Comparison of ENCODE assay signal across 8 cellular contexts in the genomic region with DNA sequence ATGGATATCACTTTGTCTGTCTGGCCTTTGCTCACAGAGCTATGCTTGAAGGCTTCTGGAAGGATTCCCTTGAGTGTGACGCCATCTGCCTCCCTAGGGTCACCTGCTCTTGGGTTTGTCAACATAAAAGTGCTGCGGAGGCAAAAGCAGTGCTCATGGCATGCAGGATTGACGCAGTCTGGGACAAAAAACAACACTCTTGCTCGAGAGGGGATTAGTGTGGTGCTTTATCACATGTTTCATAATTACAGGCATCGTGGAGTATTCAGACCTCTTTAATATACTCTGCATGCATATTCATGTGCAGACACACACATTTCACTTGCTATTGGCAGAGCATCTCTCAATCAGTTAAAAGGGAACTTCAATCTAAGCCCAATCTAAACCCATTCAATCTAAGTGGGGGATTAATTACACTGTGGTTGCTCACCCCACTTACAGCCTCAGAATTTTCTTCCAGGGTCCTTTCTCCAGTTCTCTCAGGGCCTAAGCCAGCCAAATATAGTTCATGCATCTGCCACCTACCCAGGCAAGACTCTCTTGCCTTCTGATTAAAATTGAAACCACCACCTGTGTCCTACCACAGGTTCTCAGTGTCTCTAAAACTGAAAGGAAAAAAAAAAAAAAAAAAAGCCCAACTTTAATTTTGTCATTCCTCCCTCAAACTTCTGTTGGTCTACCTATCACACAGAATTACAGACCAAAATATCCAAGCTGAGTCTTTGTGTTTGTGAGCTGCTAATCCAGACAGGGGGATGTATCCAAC.
DNase-seq lines count a peak whose midpoint lies in the region; ATAC-seq and TF ChIP-seq lines count a peak whose summit lies in the region.

No MANE protein-coding gene starts in this region.

- H3K79me2 ChIP-seq in mammary epithelial cell (ENCODE audit: insufficient read depth, low read length) (no peaks in the 10 kb centered on the region), OCI-LY1 (ENCODE audit: insufficient read depth, low read length) (peaks cover 13% of the 10 kb centered on the region; the same call in 1 of the 2 replicates), neural progenitor cell (ENCODE audit: low read depth) (no peaks in the 10 kb centered on the region)

- H3K36me3 ChIP-seq in breast epithelium, result no peaks in the 10 kb centered on the region
- no peaks in the 10 kb centered on the region for H3K36me3 ChIP-seq in mammary epithelial cell (ENCODE audit: insufficient read depth, low read length)
- H3K36me3 ChIP-seq in OCI-LY1 (ENCODE audit: insufficient read depth, low read length), result 0 out of 2 replicates have a peak, but pooled peaks cover 9% of the 10 kb centered on the region
- H3K36me3 ChIP-seq in neural progenitor cell, result no peaks in the 10 kb centered on the region
- H3K36me3 ChIP-seq in prostate gland, result no peaks in the 10 kb centered on the region

- H3K4me3 Mint-ChIP-seq in neural progenitor cell, result no peak overlapping the region

- 93% methylated on average over 5 of the region's 5 CpGs for WGBS in mammary epithelial cell (ENCODE audit: low coverage, missing lambda C conversion rate)
- 91% methylated on average over 5 of the region's 5 CpGs for WGBS in prostate gland

- H3K27ac ChIP-seq in breast epithelium (peak overlapping the region; percentile 82 to 92), mammary epithelial cell (ENCODE audit: insufficient read depth, low read depth, low read length) (no peak overlapping the region), OCI-LY1 (ENCODE audit: low read depth, low read length, poor library complexity, severe bottlenecking) (peak overlapping the region; percentile 98), neural progenitor cell (peak overlapping the region; percentile 99), prostate gland (no peak overlapping the region)

- H3F3A ChIP-seq in OCI-LY1 (ENCODE audit: insufficient read depth, low read length) (peaks cover 17% of the 10 kb centered on the region), neural progenitor cell (ENCODE audit: low read depth) (peaks cover 75% of the 10 kb centered on the region)

- H3K4me1 ChIP-seq in breast epithelium, result no peaks in the 10 kb centered on the region
- H3K4me1 ChIP-seq in mammary epithelial cell (ENCODE audit: insufficient read depth, low read length), result peaks cover 9% of the 10 kb centered on the region
- H3K4me1 ChIP-seq in OCI-LY1 (ENCODE audit: insufficient read depth, low read length, severe bottlenecking), result peaks cover 83% of the 10 kb centered on the region
- H3K4me1 ChIP-seq in neural progenitor cell, result peaks cover 85% of the 10 kb centered on the region
- H3K4me1 ChIP-seq in prostate gland (replicated peaks), result no peaks in the 10 kb centered on the region

- no peaks in the 10 kb centered on the region for H3K27me3 ChIP-seq in breast epithelium
- no peaks in the 10 kb centered on the region for H3K27me3 ChIP-seq in mammary epithelial cell (ENCODE audit: insufficient read depth, low read length)
- no peaks in the 10 kb centered on the region for H3K27me3 ChIP-seq in OCI-LY1 (ENCODE audit: insufficient read depth, low read length)
- no peaks in the 10 kb centered on the region for H3K27me3 ChIP-seq in neural progenitor cell
- no peaks in the 10 kb centered on the region for H3K27me3 ChIP-seq in prostate gland (replicated peaks; ENCODE audit: insufficient read depth)

- in situ Hi-C loops in mammary epithelial cell (cut with MboI; ENCODE audit: low sequenced_read_pairs in 2 of 2) (loop anchor here (5.0 to 10.0 kb wide), 2 partner anchors 37 to 99 kb away; a partner anchor contains a TSS), G401 (cut with HindIII; ENCODE audit: low sequenced_read_pairs) (no loop called here)

- CTCF ChIA-PET in mammary epithelial cell (lab: Charles Lee; ENCODE audit: low non-redundant PET), result no interaction called here

- TF ChIP-seq POLR2A in breast epithelium (IDR thresholded peaks at IDR 0.05) (no peak), prostate gland (IDR thresholded peaks at IDR 0.05) (no peak)

- peaks cover 7% of the 10 kb centered on the region for H3K9me3 Mint-ChIP-seq in neural progenitor cell

- H3K4me3 ChIP-seq in breast epithelium, result no peak overlapping the region
- no peak overlapping the region for H3K4me3 ChIP-seq in mammary epithelial cell (replicated peaks in 1 of 3; ENCODE audit: insufficient read depth in 1 of 3, low read depth in 2 of 3, low read length in 3 of 3)
- H3K4me3 ChIP-seq in OCI-LY1 (ENCODE audit: low read depth, low read length, poor library complexity, severe bottlenecking), result peak overlapping the region; percentile 48
- H3K4me3 ChIP-seq in neural progenitor cell, result no peak overlapping the region
- H3K4me3 ChIP-seq in prostate gland, result no peak overlapping the region

- H3K4me2 ChIP-seq in mammary epithelial cell (ENCODE audit: insufficient read depth, low read depth, low read length) (no peak overlapping the region), OCI-LY1 (ENCODE audit: low read length) (peak overlapping the region; percentile 72), neural progenitor cell (peak overlapping the region; percentile 60)

- TF ChIP-seq CTCF in breast epithelium (IDR thresholded peaks at IDR 0.05) (no peak), mammary epithelial cell (conservative IDR thresholded peaks at IDR 0.05 in 1 of 2, IDR thresholded peaks at IDR 0.05 in 1 of 2; ENCODE audit: extremely low read depth in 1 of 2, insufficient read depth in 1 of 2, low read depth in 1 of 2, low read length in 2 of 2) (no peak), OCI-LY1 (IDR thresholded peaks at IDR 0.05; ENCODE audit: low read length) (no peak), neural progenitor cell (IDR thresholded peaks at IDR 0.05) (no peak), prostate gland (IDR thresholded peaks at IDR 0.05) (no peak)

- dilution Hi-C loops in mammary epithelial cell (cut with HindIII; ENCODE audit: low sequenced_read_pairs), result no loop called here

- H3K27ac Mint-ChIP-seq in neural progenitor cell, result peak overlapping the region; percentile 93

- peak; percentile 86 for ATAC-seq in HG02885 (IDR thresholded peaks at IDR 0.05; ENCODE audit: poor library complexity, unreplicated experiment)

- H3K27me3 Mint-ChIP-seq in neural progenitor cell (ENCODE audit: insufficient read depth, low read depth), result peaks cover 6% of the 10 kb centered on the region

- peaks cover 67% of the 10 kb centered on the region for H3K4me1 Mint-ChIP-seq in neural progenitor cell

- no peaks in the 10 kb centered on the region for H3K9me2 ChIP-seq in OCI-LY1 (ENCODE audit: low read depth, low read length)

- no TSS peak for BruUV-seq in mammary epithelial cell (replicated peaks; lab: Mats Ljungman, UMichigan)

- H3K9ac ChIP-seq in mammary epithelial cell (ENCODE audit: insufficient read depth, low read length) (no peak overlapping the region), OCI-LY1 (ENCODE audit: low read length) (peak overlapping the region; percentile 61), neural progenitor cell (no peak overlapping the region)

- H3K36me3 Mint-ChIP-seq in neural progenitor cell, result no peaks in the 10 kb centered on the region

- H4K20me1 ChIP-seq in mammary epithelial cell (ENCODE audit: insufficient read depth, low read length) (no peaks in the 10 kb centered on the region), OCI-LY1 (ENCODE audit: insufficient read depth, low read length) (no peaks in the 10 kb centered on the region), neural progenitor cell (ENCODE audit: low read depth) (no peaks in the 10 kb centered on the region)

- intact Hi-C loops in breast epithelium (cut with DNase I; ENCODE audit: low total_unique reads), result no loop called here
- intact Hi-C loops in mammary epithelial cell (cut with micrococcal nuclease), result no loop called here
- intact Hi-C loops in prostate gland (cut with DNase I), result loop anchor here (10.0 kb wide), 1 partner anchor 99 kb away; a partner anchor contains a TSS

- H3K9me3 ChIP-seq in breast epithelium, result no peaks in the 10 kb centered on the region
- H3K9me3 ChIP-seq in mammary epithelial cell (replicated peaks; ENCODE audit: insufficient read depth, low read length), result no peaks in the 10 kb centered on the region
- H3K9me3 ChIP-seq in OCI-LY1 (ENCODE audit: low read length), result no peaks in the 10 kb centered on the region
- H3K9me3 ChIP-seq in neural progenitor cell (ENCODE audit: low read depth), result no peaks in the 10 kb centered on the region
- no peaks in the 10 kb centered on the region for H3K9me3 ChIP-seq in prostate gland

- no peak overlapping the region for H2AFZ ChIP-seq in mammary epithelial cell (ENCODE audit: low read depth, low read length)
- no peak overlapping the region for H2AFZ ChIP-seq in OCI-LY1 (ENCODE audit: low read length)
- H2AFZ ChIP-seq in neural progenitor cell (replicated peaks), result no peak overlapping the region

- DNase-seq in breast epithelium (ENCODE audit: low spot score in 2 of 2), result no peak
- no peak for DNase-seq in mammary epithelial cell
- no peak for DNase-seq in neural progenitor cell (ENCODE audit: low spot score)
- DNase-seq in prostate gland (ENCODE audit: low spot score), result no peak
- no peak for DNase-seq in G401 (ENCODE audit: low spot score)
- DNase-seq in AML-193 (lab: John Stamatoyannopoulos, UW), result no peak

Comparison
In these comparisons a context has a peak if more than half of its experiments do, and no peak if none do; other contexts are left out.
1. H3K27ac ChIP-seq: peak in breast epithelium (2 of 2), OCI-LY1 (single experiment) and neural progenitor cell (single experiment); none in mammary epithelial cell (single experiment) and prostate gland (0 of 2).